Comparison of ENCODE assay signal across 15 cellular contexts in genomic region chr2:28628987-28629386, GRCh38.
A peak's percentile ranks its signal among the peaks of the same experiment; 100 is the strongest.
DNase-seq lines count a peak whose midpoint lies in the region; ATAC-seq and TF ChIP-seq lines count a peak whose summit lies in the region.
"Had no signal": no experiment of that assay in that cellular context is flagged by ENCODE, and none has a peak within 500 bp of the region (broad histone marks: within the 10 kb centered on the region; RNA-seq: fewer than 3 reads in every experiment).

No MANE protein-coding gene starts in this region.

- peaks cover 44% of the 10 kb centered on the region for H3K4me1 Mint-ChIP-seq in activated naive CD4-positive, alpha-beta T cell treated with anti-CD3 and anti-CD28 coated beads, Interleukin-2, amount 10 ng/mL, durations not matched to agents 7 days and 5 days
- peaks cover 42% of the 10 kb centered on the region for H3K4me1 Mint-ChIP-seq in activated CD8-positive, alpha-beta T cell treated with anti-CD3 and anti-CD28 coated beads for 36 hours (ENCODE audit: low read depth)

- no peak overlapping the region for H2BK5ac ChIP-seq in neuronal stem cell (ENCODE audit: low read length)

- peak overlapping the region; percentile 65 for H3K14ac ChIP-seq in neuronal stem cell (ENCODE audit: low read length)

- H3K27ac ChIP-seq in esophagus squamous epithelium (peak overlapping the region; percentile 68 to 96 (median 92)), neuronal stem cell (replicated peaks; ENCODE audit: low read length) (no peak overlapping the region), thoracic aorta (peak overlapping the region; percentile 99 to 100)
- H3K27ac ChIP-seq: PC-9 had no signal

- peaks cover 3% of the 10 kb centered on the region for H3K9me3 Mint-ChIP-seq in activated naive CD4-positive, alpha-beta T cell treated with anti-CD3 and anti-CD28 coated beads, Interleukin-2, amount 10 ng/mL, durations not matched to agents 7 days and 5 days
- peaks cover under 1% of the 10 kb centered on the region for H3K9me3 Mint-ChIP-seq in activated CD8-positive, alpha-beta T cell treated with anti-CD3 and anti-CD28 coated beads for 36 hours
- H3K9me3 Mint-ChIP-seq: HFFc6 had no signal

- H2AK5ac ChIP-seq in neuronal stem cell (ENCODE audit: low read depth, low read length): no peak overlapping the region

- H3K27me3 ChIP-seq in esophagus squamous epithelium (no peaks in the 10 kb centered on the region), neuronal stem cell (ENCODE audit: control insufficient read depth in 3 of 3, insufficient read depth in 3 of 3, low read depth in 1 of 3, low read length in 3 of 3) (no peaks in the 10 kb centered on the region), thoracic aorta (replicated peaks; ENCODE audit: insufficient read depth) (no peaks in the 10 kb centered on the region)

- H2BK15ac ChIP-seq in neuronal stem cell (ENCODE audit: low read length): peak overlapping the region; percentile 75

- H3K36me3 Mint-ChIP-seq in activated naive CD4-positive, alpha-beta T cell treated with anti-CD3 and anti-CD28 coated beads, Interleukin-2, amount 10 ng/mL, durations not matched to agents 7 days and 5 days: no peaks in the 10 kb centered on the region
- H3K36me3 Mint-ChIP-seq in activated CD8-positive, alpha-beta T cell treated with anti-CD3 and anti-CD28 coated beads for 36 hours (ENCODE audit: low read depth): no peaks in the 10 kb centered on the region

- H3K79me1 ChIP-seq in neuronal stem cell (ENCODE audit: low read depth, low read length): no peaks in the 10 kb centered on the region

- H2BK12ac ChIP-seq in neuronal stem cell (ENCODE audit: low read length): no peak overlapping the region

- H3K4me1 ChIP-seq in esophagus squamous epithelium (peaks cover 18 to 64% (median 32%) of the 10 kb centered on the region in 3 donors), neuronal stem cell (ENCODE audit: control insufficient read depth in 2 of 2, insufficient read depth in 1 of 2, low read depth in 1 of 2, low read length in 2 of 2) (peaks cover 18 to 20% of the 10 kb centered on the region in 2 donors), thoracic aorta (ENCODE audit: control insufficient read depth in 1 of 2, low read depth in 2 of 2) (peaks cover 40 to 97% of the 10 kb centered on the region in 2 donors)

- H3K36me3 ChIP-seq in esophagus squamous epithelium: no peaks in the 10 kb centered on the region
- no peaks in the 10 kb centered on the region for H3K36me3 ChIP-seq in neuronal stem cell (replicated peaks in 1 of 2; ENCODE audit: control insufficient read depth in 2 of 2, insufficient read depth in 2 of 2, low read length in 2 of 2)
- H3K36me3 ChIP-seq in thoracic aorta: no peaks in the 10 kb centered on the region

- intact Hi-C loops in esophagus squamous epithelium (cut with DNase I): no loop called here
- intact Hi-C loops in activated CD8-positive, alpha-beta T cell treated with anti-CD3 and anti-CD28 coated beads for 36 hours (cut with micrococcal nuclease): no loop called here

- in situ Hi-C loops in KBM-7 (cut with MboI; ENCODE audit: low pct_unique_long_range_greater_than_20kb, low sequenced_read_pairs): no loop called here

- H3K23ac ChIP-seq in neuronal stem cell (ENCODE audit: low read depth, low read length, poor library complexity): no peak overlapping the region

- H3K9ac ChIP-seq in neuronal stem cell (ENCODE audit: low read depth, low read length, poor library complexity): no peak overlapping the region

- H3K27me3 Mint-ChIP-seq in activated naive CD4-positive, alpha-beta T cell treated with anti-CD3 and anti-CD28 coated beads, Interleukin-2, amount 10 ng/mL, durations not matched to agents 7 days and 5 days: peaks cover 13% of the 10 kb centered on the region
- no peaks in the 10 kb centered on the region for H3K27me3 Mint-ChIP-seq in activated CD8-positive, alpha-beta T cell treated with anti-CD3 and anti-CD28 coated beads for 36 hours
- H3K27me3 Mint-ChIP-seq: CD4-positive, alpha-beta memory T cell had no signal

- H4K8ac ChIP-seq in neuronal stem cell (ENCODE audit: low read depth, low read length): no peak overlapping the region

- no peak overlapping the region for H3K18ac ChIP-seq in neuronal stem cell (ENCODE audit: low read length)

- H3K4me3 Mint-ChIP-seq in activated naive CD4-positive, alpha-beta T cell treated with anti-CD3 and anti-CD28 coated beads, Interleukin-2, amount 10 ng/mL, durations not matched to agents 7 days and 5 days: no peak overlapping the region
- no peak overlapping the region for H3K4me3 Mint-ChIP-seq in activated CD8-positive, alpha-beta T cell treated with anti-CD3 and anti-CD28 coated beads for 36 hours
- H3K4me3 Mint-ChIP-seq: CD4-positive, alpha-beta memory T cell; HFFc6 had no signal

- no peak for TF ChIP-seq POLR2A in esophagus squamous epithelium (IDR thresholded peaks at IDR 0.05)

- CTCF ChIA-PET in activated naive CD4-positive, alpha-beta T cell treated with anti-CD3 and anti-CD28 coated beads, Interleukin-2, amount 10 ng/mL, durations not matched to agents 7 days and 5 days (lab: Charles Lee): interaction anchor here (1.2 to 1.8 kb wide), 2 partner anchors 8 to 34 kb away, joined by 3 to 9 read pairs; no protein-coding TSS in a partner anchor
- CTCF ChIA-PET in activated CD8-positive, alpha-beta T cell treated with anti-CD3 and anti-CD28 coated beads for 36 hours (lab: Charles Lee): no interaction called here

- no peak overlapping the region for H2AFZ ChIP-seq in neuronal stem cell (ENCODE audit: low read length)
- H2AFZ ChIP-seq: PC-9 had no signal

- POLR2A ChIA-PET in activated CD8-positive, alpha-beta T cell treated with anti-CD3 and anti-CD28 coated beads for 36 hours (lab: Charles Lee): no interaction called here

- H2BK120ac ChIP-seq in neuronal stem cell (ENCODE audit: low read depth, low read length): no peak overlapping the region

- peak overlapping the region; percentile 28 for H3K4ac ChIP-seq in neuronal stem cell (ENCODE audit: low read length)

- no peak for ATAC-seq in thoracic aorta (ENCODE audit: insufficient number of reproducible peaks, low FRiP score, low read depth)
- ATAC-seq in activated CD8-positive, alpha-beta T cell treated with anti-CD3 and anti-CD28 coated beads for 36 hours: no peak

- 86 to 93% methylated on average over 2 to 5 of the region's 5 CpGs for WGBS in esophagus squamous epithelium, 2 donors
- no CpG with 5 or more reads among the region's 5 CpGs for WGBS in neuronal stem cell (ENCODE audit: extremely low coverage in 2 of 2, insufficient read length in 2 of 2, insufficient replicate concordance in 1 of 2), 2 donors

- H4K91ac ChIP-seq in neuronal stem cell (ENCODE audit: low read depth, low read length, poor library complexity): no peak overlapping the region

- DNase-seq in activated naive CD4-positive, alpha-beta T cell treated with anti-CD3 and anti-CD28 coated beads, Interleukin-2, amount 10 ng/mL, durations not matched to agents 7 days and 5 days: peak; percentile 5
- DNase-seq in activated naive CD4-positive, alpha-beta T cell (lab: John Stamatoyannopoulos, UW): no peak
- DNase-seq in esophagus squamous epithelium (lab: John Stamatoyannopoulos, UW) (no peak), neuronal stem cell (ENCODE audit: low spot score) (no peak), thoracic aorta (ENCODE audit: low spot score) (no peak), KBM-7 (no peak), SIG-M5 treated with dmso at 0.1 percent for 504 hours (lab: John Stamatoyannopoulos, UW; ENCODE audit: unreplicated experiment) (no peak)
- no peak for DNase-seq in activated CD8-positive, alpha-beta T cell treated with anti-CD3 and anti-CD28 coated beads for 36 hours
- DNase-seq: CD4-positive, alpha-beta memory T cell; HFFc6; Kasumi-1; MM.1S; NCI-H1092 treated with DMSO at 0.1 percent for 48 hours; NCI-H524; PC-9 had no signal

- H3K4me3 ChIP-seq in esophagus squamous epithelium (no peak overlapping the region), neuronal stem cell (ENCODE audit: low read length in 2 of 2) (no peak overlapping the region), thoracic aorta (no peak overlapping the region)
- H3K4me3 ChIP-seq: PC-9 had no signal

- no peak overlapping the region for H3K4me2 ChIP-seq in neuronal stem cell (ENCODE audit: insufficient read depth, low read length, poor library complexity, severe bottlenecking)
- H3K4me2 ChIP-seq: PC-9 had no signal

- TF ChIP-seq CTCF in esophagus squamous epithelium (IDR thresholded peaks at IDR 0.05): no peak
- TF ChIP-seq CTCF in thoracic aorta (IDR thresholded peaks at IDR 0.05): no peak
- TF ChIP-seq CTCF in activated CD8-positive, alpha-beta T cell treated with anti-CD3 and anti-CD28 coated beads for 36 hours (IDR thresholded peaks at IDR 0.05): no peak

- H3K27ac Mint-ChIP-seq in activated naive CD4-positive, alpha-beta T cell treated with anti-CD3 and anti-CD28 coated beads, Interleukin-2, amount 10 ng/mL, durations not matched to agents 7 days and 5 days: no peak overlapping the region
- no peak overlapping the region for H3K27ac Mint-ChIP-seq in activated CD8-positive, alpha-beta T cell treated with anti-CD3 and anti-CD28 coated beads for 36 hours
- H3K27ac Mint-ChIP-seq: HFFc6 had no signal

- H3K9me3 ChIP-seq in esophagus squamous epithelium (no peaks in the 10 kb centered on the region), neuronal stem cell (replicated peaks in 1 of 2; ENCODE audit: control insufficient read depth in 2 of 2, insufficient read depth in 1 of 2, low read depth in 1 of 2, low read length in 2 of 2) (no peaks in the 10 kb centered on the region), thoracic aorta (no peaks in the 10 kb centered on the region)
